7 cellular contexts compared by ENCODE assay signal in genomic region chrX:16836371-16836770, GRCh38. TPM values are rescaled to one million over a fixed set of nuclear protein-coding genes. Genes with fewer than 3 reads are reported as not detected.
DNase-seq lines count a peak whose midpoint lies in the region; TF ChIP-seq lines count a peak whose summit lies in the region.

No MANE protein-coding gene starts in this region.

- H3K9me3 Mint-ChIP-seq in dendritic cell treated with granulocyte-macrophage colony-stimulating factor and Interleukin-4, amounts not matched to agents 40 ng/mL and 50 ng/mL, for 4 days, result no peaks in the 10 kb centered on the region
- H3K9me3 Mint-ChIP-seq in osteocyte (ENCODE audit: unreplicated experiment), result no peaks in the 10 kb centered on the region

- H3K36me3 ChIP-seq in KMS-11 (ENCODE audit: insufficient read depth), result no peaks in the 10 kb centered on the region

- H3K9ac ChIP-seq in KMS-11, result no peak overlapping the region

- H3K27ac Mint-ChIP-seq in dendritic cell treated with granulocyte-macrophage colony-stimulating factor and Interleukin-4, amounts not matched to agents 40 ng/mL and 50 ng/mL, for 4 days, result peak overlapping the region; percentile 4
- peak overlapping the region; percentile 15 for H3K27ac Mint-ChIP-seq in osteocyte (ENCODE audit: unreplicated experiment)

- no peaks in the 10 kb centered on the region for H3K27me3 Mint-ChIP-seq in dendritic cell treated with granulocyte-macrophage colony-stimulating factor and Interleukin-4, amounts not matched to agents 40 ng/mL and 50 ng/mL, for 4 days
- H3K27me3 Mint-ChIP-seq in osteocyte (ENCODE audit: unreplicated experiment), result no peaks in the 10 kb centered on the region

- H2AFZ ChIP-seq in KMS-11 (ENCODE audit: low read depth), result no peak overlapping the region

- no peak overlapping the region for H3K27ac ChIP-seq in KMS-11

- H3K4me3 ChIP-seq in GM12875 (ENCODE audit: low read depth, low read length), result no peak overlapping the region
- H3K4me3 ChIP-seq in KMS-11 (IDR thresholded peaks at IDR 0.05; ENCODE audit: insufficient read depth, low read depth, low read length), result no peak overlapping the region

- H3K4me3 Mint-ChIP-seq in dendritic cell treated with granulocyte-macrophage colony-stimulating factor and Interleukin-4, amounts not matched to agents 40 ng/mL and 50 ng/mL, for 4 days, result no peak overlapping the region
- no peak overlapping the region for H3K4me3 Mint-ChIP-seq in osteocyte (ENCODE audit: unreplicated experiment)

- H3K4me2 ChIP-seq in KMS-11, result no peak overlapping the region

- H3K4me1 Mint-ChIP-seq in dendritic cell treated with granulocyte-macrophage colony-stimulating factor and Interleukin-4, amounts not matched to agents 40 ng/mL and 50 ng/mL, for 4 days (ENCODE audit: low read depth), result no peaks in the 10 kb centered on the region
- peaks cover 77% of the 10 kb centered on the region for H3K4me1 Mint-ChIP-seq in osteocyte (ENCODE audit: unreplicated experiment)

- no peak for DNase-seq in osteocyte (ENCODE audit: extremely low spot score, unreplicated experiment)
- no peak for DNase-seq in GM19238 (ENCODE audit: insufficient read length, low spot score)
- no peak for DNase-seq in NCI-H2029 treated with DMSO at 0.1 percent for 48 hours (lab: John Stamatoyannopoulos, UW)
- no peak for DNase-seq in NCI-H1436 treated with DMSO at 0.1 percent for 48 hours (lab: John Stamatoyannopoulos, UW)

- TF ChIP-seq CTCF in GM12875 (IDR thresholded peaks at IDR 0.05; ENCODE audit: borderline replicate concordance, insufficient read depth, low read depth, low read length) (peak; percentile 62; the same call in 1 of the 2 replicates), KMS-11 (conservative IDR thresholded peaks at IDR 0.05; ENCODE audit: low read depth, low read length) (peak; percentile 31; the same call in 1 of the 2 replicates), osteocyte (IDR thresholded peaks at IDR 0.05) (peak; percentile 46)

- H3K79me2 ChIP-seq in KMS-11 (ENCODE audit: insufficient read depth, low read depth), result no peaks in the 10 kb centered on the region

- H3K27me3 ChIP-seq in KMS-11 (ENCODE audit: insufficient read depth, low read depth), result no peaks in the 10 kb centered on the region

- H3K4me1 ChIP-seq in KMS-11 (ENCODE audit: low read depth, poor library complexity, severe bottlenecking), result peaks cover 6% of the 10 kb centered on the region

- no peaks in the 10 kb centered on the region for H4K20me1 ChIP-seq in KMS-11 (ENCODE audit: insufficient read depth)

- H3K36me3 Mint-ChIP-seq in dendritic cell treated with granulocyte-macrophage colony-stimulating factor and Interleukin-4, amounts not matched to agents 40 ng/mL and 50 ng/mL, for 4 days (ENCODE audit: low read depth), result peaks cover 80% of the 10 kb centered on the region
- peaks cover 22% of the 10 kb centered on the region for H3K36me3 Mint-ChIP-seq in osteocyte (ENCODE audit: unreplicated experiment)

- intact Hi-C loops in dendritic cell treated with granulocyte-macrophage colony-stimulating factor and Interleukin-4, amounts not matched to agents 40 ng/mL and 50 ng/mL, for 4 days (cut with micrococcal nuclease), result no loop called here

RNA-seq across cellular contexts. Expression of gene RBBP7, which starts 33.8 kb away (rescaled TPM):
- total RNA-seq in osteocyte, result 148 and 150 TPM in 2 replicates

RNA-seq across cellular contexts. Expression of gene TXLNG, which starts 50.1 kb away (rescaled TPM):
- 13.9 and 14.7 TPM in 2 replicates for total RNA-seq in osteocyte
